ENCODE assay signal across 1 cellular context in the genomic region with DNA sequence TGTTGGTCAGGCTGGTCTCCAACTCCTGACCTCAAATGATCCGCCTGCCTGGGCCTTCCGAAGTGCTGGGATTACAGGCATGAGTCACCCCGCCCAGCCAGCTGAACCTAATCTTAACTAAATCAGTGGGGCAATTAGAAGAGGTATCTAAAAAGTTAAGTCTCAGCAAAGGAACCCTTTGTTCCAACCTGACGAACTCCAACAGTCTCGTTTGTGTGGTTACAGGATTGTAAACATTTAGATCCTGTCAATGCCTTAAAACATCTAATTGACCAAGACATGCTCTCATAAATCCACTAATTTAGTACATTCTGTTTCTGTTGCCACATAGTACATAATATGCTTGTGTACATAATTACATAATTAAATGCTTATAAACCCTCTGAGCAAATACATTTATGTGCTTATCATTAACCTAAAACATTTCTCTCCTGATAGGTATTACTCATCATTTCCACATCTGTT.
A peak's percentile ranks its signal among the peaks of the same experiment; 100 is the strongest.
TF ChIP-seq lines count a peak whose summit lies in the region.

No MANE protein-coding gene starts in this region.

TF ChIP-seq in HEK293, 187 proteins besides CTCF, POLR2A, EP300 and RAD21 (continued from another document):
- TF ChIP-seq ZBTB49 (tag by site-specific recombination; IDR thresholded peaks at IDR 0.05; ENCODE audit: low read depth) (no peak), ZNF768 (tag by site-specific recombination; IDR thresholded peaks at IDR 0.05) (no peak), ZNF416 (tag by site-specific recombination; IDR thresholded peaks at IDR 0.05) (no peak), ZNF266 (tag by site-specific recombination; IDR thresholded peaks at IDR 0.05; ENCODE audit: low read depth) (no peak), ZNF112 (tag by site-specific recombination; IDR thresholded peaks at IDR 0.05) (no peak), ZBTB21 (tag by site-specific recombination; IDR thresholded peaks at IDR 0.05) (no peak), ATF2 (tag by site-specific recombination; IDR thresholded peaks at IDR 0.05; ENCODE audit: low read depth) (0 out of 2 replicates have a peak, but pooled peaks have one; percentile 17), GLI4 (tag by site-specific recombination; IDR thresholded peaks at IDR 0.05) (no peak), ZNF645 (tag by site-specific recombination; IDR thresholded peaks at IDR 0.05) (no peak), ZNF221 (tag by site-specific recombination; IDR thresholded peaks at IDR 0.05; ENCODE audit: borderline replicate concordance) (no peak), ZFP3 (tag by site-specific recombination; IDR thresholded peaks at IDR 0.05; ENCODE audit: low read depth) (no peak), ZBTB8A (tag by site-specific recombination; IDR thresholded peaks at IDR 0.05) (no peak), PRDM1 (tag by site-specific recombination; IDR thresholded peaks at IDR 0.05) (no peak), ZNF530 (tag by site-specific recombination; IDR thresholded peaks at IDR 0.05; ENCODE audit: low read depth) (no peak), ZNF211 (tag by site-specific recombination; IDR thresholded peaks at IDR 0.05; ENCODE audit: low read depth) (no peak), YY1 (tag by site-specific recombination; IDR thresholded peaks at IDR 0.05) (no peak), ZNF624 (tag by site-specific recombination; IDR thresholded peaks at IDR 0.05) (no peak), ZNF133 (tag by site-specific recombination; IDR thresholded peaks at IDR 0.05) (no peak), ZNF600 (tag by site-specific recombination; IDR thresholded peaks at IDR 0.05) (no peak), FEZF1 (tag by site-specific recombination; IDR thresholded peaks at IDR 0.05) (peak; percentile 41; the same call in 1 of the 2 replicates), KLF16 (tag by site-specific recombination; IDR thresholded peaks at IDR 0.05) (no peak), ZIC2 (tag by site-specific recombination; IDR thresholded peaks at IDR 0.05) (no peak), ZNF777 (tag by site-specific recombination; IDR thresholded peaks at IDR 0.05; ENCODE audit: borderline replicate concordance) (no peak), ZSCAN23 (tag by site-specific recombination; IDR thresholded peaks at IDR 0.05) (no peak), ZNF19 (tag by site-specific recombination; IDR thresholded peaks at IDR 0.05; ENCODE audit: low read depth) (no peak), ZNF830 (tag by site-specific recombination; IDR thresholded peaks at IDR 0.05; ENCODE audit: low read depth) (no peak), MYNN (tag by site-specific recombination; IDR thresholded peaks at IDR 0.05; ENCODE audit: borderline replicate concordance) (no peak), ZNF560 (tag by site-specific recombination; IDR thresholded peaks at IDR 0.05; ENCODE audit: borderline replicate concordance) (no peak), ZNF514 (tag by site-specific recombination; IDR thresholded peaks at IDR 0.05) (no peak), ZNF549 (tag by site-specific recombination; IDR thresholded peaks at IDR 0.05) (no peak), RBAK (tag by site-specific recombination; IDR thresholded peaks at IDR 0.05) (no peak), TSHZ1 (tag by site-specific recombination; IDR thresholded peaks at IDR 0.05; ENCODE audit: borderline replicate concordance) (peak; percentile 81; the same call in 1 of the 2 replicates), ZNF23 (tag by site-specific recombination; IDR thresholded peaks at IDR 0.05; ENCODE audit: borderline replicate concordance) (no peak), ZNF596 (tag by site-specific recombination; IDR thresholded peaks at IDR 0.05) (no peak), ZNF670 (tag by site-specific recombination; IDR thresholded peaks at IDR 0.05; ENCODE audit: low read depth) (no peak), KLF10 (tag by site-specific recombination; IDR thresholded peaks at IDR 0.05) (no peak), ZEB2 (tag by site-specific recombination; IDR thresholded peaks at IDR 0.05) (no peak), ZNF626 (tag by site-specific recombination; IDR thresholded peaks at IDR 0.05) (no peak), ZNF561 (tag by site-specific recombination; IDR thresholded peaks at IDR 0.05; ENCODE audit: borderline replicate concordance) (no peak), ZNF157 (tag by site-specific recombination; IDR thresholded peaks at IDR 0.05) (no peak), ZNF311 (tag by site-specific recombination; IDR thresholded peaks at IDR 0.05; ENCODE audit: borderline replicate concordance) (no peak), ZNF239 (tag by site-specific recombination; IDR thresholded peaks at IDR 0.05) (no peak), ZNF621 (tag by site-specific recombination; IDR thresholded peaks at IDR 0.05) (no peak), ZNF660 (tag by site-specific recombination; IDR thresholded peaks at IDR 0.05) (no peak), ZBTB11 (tag by site-specific recombination; conservative IDR thresholded peaks at IDR 0.05; ENCODE audit: low read depth) (no peak), ZNF792 (tag by site-specific recombination; IDR thresholded peaks at IDR 0.05) (no peak), ZNF292 (tag by site-specific recombination; IDR thresholded peaks at IDR 0.05; ENCODE audit: borderline replicate concordance, low read depth) (no peak), ZNF138 (tag by site-specific recombination; IDR thresholded peaks at IDR 0.05; ENCODE audit: borderline replicate concordance) (no peak), ZNF394 (tag by site-specific recombination; IDR thresholded peaks at IDR 0.05; ENCODE audit: borderline replicate concordance) (peak; percentile 44; the same call in 1 of the 2 replicates), ZBTB17 (tag by site-specific recombination; IDR thresholded peaks at IDR 0.05) (no peak), ZNF174 (tag by site-specific recombination; IDR thresholded peaks at IDR 0.05) (no peak), ZNF223 (tag by site-specific recombination; IDR thresholded peaks at IDR 0.05) (no peak), ZNF426 (tag by site-specific recombination; IDR thresholded peaks at IDR 0.05) (no peak)
- TF ChIP-seq, protein P1, sequence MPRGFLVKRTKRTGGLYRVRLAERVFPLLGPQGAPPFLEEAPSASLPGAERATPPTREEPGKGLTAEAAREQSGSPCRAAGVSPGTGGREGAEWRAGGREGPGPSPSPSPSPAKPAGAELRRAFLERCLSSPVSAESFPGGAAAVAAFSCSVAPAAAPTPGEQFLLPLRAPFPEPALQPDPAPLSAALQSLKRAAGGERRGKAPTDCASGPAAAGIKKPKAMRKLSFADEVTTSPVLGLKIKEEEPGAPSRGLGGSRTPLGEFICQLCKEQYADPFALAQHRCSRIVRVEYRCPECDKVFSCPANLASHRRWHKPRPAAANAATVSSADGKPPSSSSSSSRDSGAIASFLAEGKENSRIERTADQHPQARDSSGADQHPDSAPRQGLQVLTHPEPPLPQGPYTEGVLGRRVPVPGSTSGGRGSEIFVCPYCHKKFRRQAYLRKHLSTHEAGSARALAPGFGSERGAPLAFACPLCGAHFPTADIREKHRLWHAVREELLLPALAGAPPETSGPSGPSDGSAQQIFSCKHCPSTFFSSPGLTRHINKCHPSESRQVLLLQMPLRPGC (tag by site-specific recombination; IDR thresholded peaks at IDR 0.05), result no peak
- TF ChIP-seq, protein P2, sequence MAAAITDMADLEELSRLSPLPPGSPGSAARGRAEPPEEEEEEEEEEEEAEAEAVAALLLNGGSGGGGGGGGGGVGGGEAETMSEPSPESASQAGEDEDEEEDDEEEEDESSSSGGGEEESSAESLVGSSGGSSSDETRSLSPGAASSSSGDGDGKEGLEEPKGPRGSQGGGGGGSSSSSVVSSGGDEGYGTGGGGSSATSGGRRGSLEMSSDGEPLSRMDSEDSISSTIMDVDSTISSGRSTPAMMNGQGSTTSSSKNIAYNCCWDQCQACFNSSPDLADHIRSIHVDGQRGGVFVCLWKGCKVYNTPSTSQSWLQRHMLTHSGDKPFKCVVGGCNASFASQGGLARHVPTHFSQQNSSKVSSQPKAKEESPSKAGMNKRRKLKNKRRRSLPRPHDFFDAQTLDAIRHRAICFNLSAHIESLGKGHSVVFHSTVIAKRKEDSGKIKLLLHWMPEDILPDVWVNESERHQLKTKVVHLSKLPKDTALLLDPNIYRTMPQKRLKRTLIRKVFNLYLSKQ (tag by site-specific recombination; IDR thresholded peaks at IDR 0.05; ENCODE audit: borderline replicate concordance), result no peak
